Comparison of ENCODE assay signal across 8 cellular contexts in genomic region chr1:160862151-160863061, GRCh38. TPM values are rescaled to one million over a fixed set of nuclear protein-coding genes. Genes with fewer than 3 reads are reported as not detected.
DNase-seq lines count a peak whose midpoint lies in the region; ATAC-seq and TF ChIP-seq lines count a peak whose summit lies in the region.

TSS of gene CD244 (minus strand) at chr1:160862887. CDS start at chr1:160862677, 210 bp downstream.

- peak; percentile 61 for ATAC-seq in HG03159 (IDR thresholded peaks at IDR 0.05; ENCODE audit: unreplicated experiment)
- ATAC-seq in Right ventricle myocardium superior (ENCODE audit: poor library complexity) = peak; percentile 51

- peak; percentile 18 to 34 for DNase-seq in activated CD4-positive, alpha-beta T cell treated with anti-CD3 and anti-CD28 coated beads for 4 hours
- DNase-seq in Right ventricle myocardium superior (peak; percentile 66), SK-N-DZ (ENCODE audit: low spot score) (no peak), ecto neural progenitor cell (ENCODE audit: low spot score) (no peak), DMS153 treated with DMSO at 0.1 percent for 48 hours (lab: John Stamatoyannopoulos, UW; ENCODE audit: unreplicated experiment) (no peak)
- peak in 2 of 3 experiments; percentile 3 to 7 for DNase-seq in stimulated activated CD4-positive, alpha-beta T cell treated with anti-CD3 and anti-CD28 coated beads, TNF-alpha, amount 100 ng/mL, for 4 hours (ENCODE audit: low read depth in 3 of 3)

- peak; percentile 42 for TF ChIP-seq POLR2A in GM19193 (IDR thresholded peaks at IDR 0.05; ENCODE audit: extremely low read depth, insufficient read depth, insufficient read length)

- intact Hi-C loops in Right ventricle myocardium superior (cut with DNase I) = no loop called here

RNA-seq across cellular contexts. Expression of gene CD244, which starts in this region (rescaled TPM):
- 0.48 TPM for total RNA-seq in Right ventricle myocardium superior
- polyA plus RNA-seq in SK-N-DZ (2014; cell fraction: cytosol; rRNA removed) = not detected in 2 replicates
- not detected in 2 replicates for polyA plus RNA-seq in SK-N-DZ (2014; cell fraction: nucleus; rRNA removed)

Comparison
In these comparisons a context has a peak if more than half of its experiments do, and no peak if none do; other contexts are left out.
1. Peak in DNase-seq and ATAC-seq in Right ventricle myocardium superior; RNA of the gene not detected or under 1 TPM.
2. DNase-seq: peak in activated CD4-positive, alpha-beta T cell treated with anti-CD3 and anti-CD28 coated beads for 4 hours (2 of 2) and stimulated activated CD4-positive, alpha-beta T cell treated with anti-CD3 and anti-CD28 coated beads, TNF-alpha, amount 100 ng/mL, for 4 hours (2 of 3); none in SK-N-DZ (single experiment), ecto neural progenitor cell (single experiment) and DMS153 treated with DMSO at 0.1 percent for 48 hours (single experiment).